15 cellular contexts compared by ENCODE assay signal in the genomic region with DNA sequence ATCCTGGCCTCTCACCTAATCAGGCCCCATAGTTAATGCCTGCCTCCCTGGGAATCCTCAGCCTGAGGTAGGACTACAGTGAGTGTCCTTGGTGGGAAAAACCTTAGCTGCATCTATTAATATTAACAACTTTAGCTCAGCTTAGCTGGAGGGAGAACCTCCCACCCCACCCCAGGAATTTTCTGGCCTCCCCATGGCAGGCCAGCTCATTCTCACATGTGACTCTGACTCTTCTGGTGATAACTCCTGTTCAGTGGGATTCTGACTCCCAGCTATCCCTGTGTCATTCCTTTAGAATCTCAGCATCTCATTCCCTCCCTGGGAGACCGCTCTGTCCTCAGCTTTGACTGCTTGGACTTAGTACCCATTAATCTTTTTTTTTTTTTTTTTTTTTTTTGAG. TPM values are rescaled to one million over a fixed set of nuclear protein-coding genes. Genes with fewer than 3 reads are reported as not detected.
DNase-seq lines count a peak whose midpoint lies in the region; ATAC-seq and TF ChIP-seq lines count a peak whose summit lies in the region.
"Had no signal": no experiment of that assay in that cellular context is flagged by ENCODE, and none has a peak within 500 bp of the region (broad histone marks: within the 10 kb centered on the region; RNA-seq: fewer than 3 reads in every experiment).

No MANE protein-coding gene starts in this region.

- no peak overlapping the region for H3K4me3 Mint-ChIP-seq in effector memory CD8-positive, alpha-beta T cell

- peak; percentile 27; the same call in 2 of the 3 replicates for ATAC-seq in SK-N-SH treated with all-trans-retinoic acid at 6 μM for 48 hours
- ATAC-seq in effector memory CD8-positive, alpha-beta T cell (replicated peaks): no peak

- H3K4me3 ChIP-seq in fibroblast of pulmonary artery (replicated peaks; ENCODE audit: low read depth, low read length): no peak overlapping the region
- H3K4me3 ChIP-seq: testis had no signal

- DNase-seq in GM04504 (ENCODE audit: low read depth) (peak; percentile 43), fibroblast of pulmonary artery (ENCODE audit: low read depth) (peak; percentile 34), renal cortical epithelial cell (ENCODE audit: low read depth) (peak; percentile 96), cerebellar nuclear complex (lab: John Stamatoyannopoulos, UW) (no peak), NCI-H2171 (lab: John Stamatoyannopoulos, UW) (no peak)
- DNase-seq in effector memory CD8-positive, alpha-beta T cell: no peak
- no peak for DNase-seq in stimulated activated CD4-positive, alpha-beta T cell treated with anti-CD3 and anti-CD28 coated beads, Interleukin-2, amount 100 ng/mL, for 48 hours
- DNase-seq: activated CD4-positive, CD25-positive, alpha-beta regulatory T cell treated with anti-CD3 and anti-CD28 coated beads, Interleukin-2, amount 50 U/mL, for 72 hours; effector memory CD4-positive, alpha-beta T cell; heart left ventricle; T-helper 1 cell; testis had no signal

- peaks cover 3% of the 10 kb centered on the region for H3K36me3 Mint-ChIP-seq in effector memory CD8-positive, alpha-beta T cell (ENCODE audit: insufficient read depth)

- TF ChIP-seq CTCF in fibroblast of pulmonary artery (IDR thresholded peaks at IDR 0.05; ENCODE audit: low read length, missing control alignments): no peak

- no peak overlapping the region for H3K27ac Mint-ChIP-seq in effector memory CD8-positive, alpha-beta T cell

- H3K9me3 Mint-ChIP-seq in effector memory CD8-positive, alpha-beta T cell: no peaks in the 10 kb centered on the region

- no peaks in the 10 kb centered on the region for H3K4me1 Mint-ChIP-seq in effector memory CD8-positive, alpha-beta T cell (ENCODE audit: low read depth in 2 of 2)

- peaks cover 0 to 12% of the 10 kb centered on the region in 2 donors for H3K27me3 Mint-ChIP-seq in effector memory CD8-positive, alpha-beta T cell

TF ChIP-seq in SK-N-SH treated with all-trans-retinoic acid at 6 μM for 48 hours, 23 proteins besides CTCF, POLR2A, EP300 and RAD21:
- no peak for TF ChIP-seq RARB (CRISPR knock-in tag; IDR thresholded peaks at IDR 0.05)
- no peak for TF ChIP-seq ZNF70 (CRISPR knock-in tag; IDR thresholded peaks at IDR 0.05)
- TF ChIP-seq, protein P1, sequence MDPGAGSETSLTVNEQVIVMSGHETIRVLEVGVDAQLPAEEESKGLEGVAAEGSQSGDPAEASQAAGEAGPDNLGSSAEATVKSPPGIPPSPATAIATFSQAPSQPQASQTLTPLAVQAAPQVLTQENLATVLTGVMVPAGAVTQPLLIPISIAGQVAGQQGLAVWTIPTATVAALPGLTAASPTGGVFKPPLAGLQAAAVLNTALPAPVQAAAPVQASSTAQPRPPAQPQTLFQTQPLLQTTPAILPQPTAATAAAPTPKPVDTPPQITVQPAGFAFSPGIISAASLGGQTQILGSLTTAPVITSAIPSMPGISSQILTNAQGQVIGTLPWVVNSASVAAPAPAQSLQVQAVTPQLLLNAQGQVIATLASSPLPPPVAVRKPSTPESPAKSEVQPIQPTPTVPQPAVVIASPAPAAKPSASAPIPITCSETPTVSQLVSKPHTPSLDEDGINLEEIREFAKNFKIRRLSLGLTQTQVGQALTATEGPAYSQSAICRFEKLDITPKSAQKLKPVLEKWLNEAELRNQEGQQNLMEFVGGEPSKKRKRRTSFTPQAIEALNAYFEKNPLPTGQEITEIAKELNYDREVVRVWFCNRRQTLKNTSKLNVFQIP (CRISPR knock-in tag; IDR thresholded peaks at IDR 0.05; ENCODE audit: borderline replicate concordance, low read depth): no peak
- TF ChIP-seq ZFP30 (CRISPR knock-in tag; IDR thresholded peaks at IDR 0.05): no peak
- TF ChIP-seq GLIS3 (CRISPR knock-in tag; IDR thresholded peaks at IDR 0.05): no peak

RNA-seq across cellular contexts. Expression of a gene that starts 14.5 kb away (rescaled TPM):
- not detected in 2 replicates for total RNA-seq in renal cortical epithelial cell
- total RNA-seq: HT-29 had no signal

RNA-seq across cellular contexts. Expression of a gene that starts 17.6 kb away (rescaled TPM):
- not detected in 2 replicates for total RNA-seq in renal cortical epithelial cell
- total RNA-seq: HT-29, lower leg skin had no signal

RNA-seq across cellular contexts. Expression of a gene that starts 43.9 kb away (rescaled TPM):
- total RNA-seq in renal cortical epithelial cell: 0.35 and 0.45 TPM in 2 replicates

Comparison
In these comparisons a context has a peak if more than half of its experiments do, and no peak if none do; other contexts are left out.
1. DNase-seq: peak in GM04504 (single experiment), fibroblast of pulmonary artery (single experiment) and renal cortical epithelial cell (single experiment); none in effector memory CD8-positive, alpha-beta T cell (0 of 3), cerebellar nuclear complex (0 of 2), stimulated activated CD4-positive, alpha-beta T cell treated with anti-CD3 and anti-CD28 coated beads, Interleukin-2, amount 100 ng/mL, for 48 hours (0 of 2) and NCI-H2171 (single experiment).